ENCODE assay signal across 21 cellular contexts in the genomic region with DNA sequence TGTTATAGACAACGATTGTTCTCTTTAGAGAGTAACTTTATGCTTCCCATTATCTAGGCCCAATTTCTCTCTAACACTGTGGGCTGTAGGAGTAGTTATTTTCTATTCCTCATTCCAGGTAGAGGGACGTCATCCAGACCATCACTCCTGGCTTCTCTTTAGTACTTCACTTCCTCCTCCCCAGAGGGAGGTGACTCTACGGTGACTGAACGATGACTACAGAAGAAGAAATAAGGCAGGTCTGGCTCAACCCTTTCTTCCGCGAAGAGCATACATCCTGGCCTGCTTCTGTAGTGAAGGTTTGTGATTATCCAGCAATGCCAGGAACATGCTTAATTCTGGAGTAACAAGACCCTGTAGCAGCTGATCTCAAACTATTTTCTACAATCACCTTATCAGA. TPM values are rescaled to one million over a fixed set of nuclear protein-coding genes. Genes with fewer than 3 reads are reported as not detected.
A peak's percentile ranks its signal among the peaks of the same experiment; 100 is the strongest.
DNase-seq lines count a peak whose midpoint lies in the region; ATAC-seq, FAIRE-seq and TF ChIP-seq lines count a peak whose summit lies in the region.
"Had no signal": no experiment of that assay in that cellular context is flagged by ENCODE, and none has a peak within 500 bp of the region (broad histone marks: within the 10 kb centered on the region; RNA-seq: fewer than 3 reads in every experiment).

No MANE protein-coding gene starts in this region.

- no peaks in the 10 kb centered on the region for H3K9me3 Mint-ChIP-seq in activated CD4-positive, alpha-beta T cell treated with anti-CD3 and anti-CD28 coated beads for 36 hours (ENCODE audit: low read depth)
- no peaks in the 10 kb centered on the region for H3K9me3 Mint-ChIP-seq in endothelial cell (ENCODE audit: unreplicated experiment)
- H3K9me3 Mint-ChIP-seq: CD4-positive, alpha-beta memory T cell; GM23338; HFFc6 had no signal

- CTCF ChIA-PET in activated CD4-positive, alpha-beta T cell treated with anti-CD3 and anti-CD28 coated beads for 36 hours (lab: Charles Lee), result no interaction called here

- no peak overlapping the region for H3K27ac ChIP-seq in foreskin keratinocyte
- H3K27ac ChIP-seq: 22Rv1, A549, C4-2B had no signal

- H3K27me3 Mint-ChIP-seq in activated CD4-positive, alpha-beta T cell treated with anti-CD3 and anti-CD28 coated beads for 36 hours, result no peaks in the 10 kb centered on the region
- no peaks in the 10 kb centered on the region for H3K27me3 Mint-ChIP-seq in endothelial cell (ENCODE audit: unreplicated experiment)
- H3K27me3 Mint-ChIP-seq: CD4-positive, alpha-beta memory T cell had no signal

- FAIRE-seq in H54 (lab: Jason Lieb, UNC), result no peak
- FAIRE-seq: A549, HepG2 had no signal

- TF ChIP-seq CTCF in endothelial cell (IDR thresholded peaks at IDR 0.05; ENCODE audit: unreplicated experiment), result no peak
- TF ChIP-seq CTCF in foreskin keratinocyte (conservative IDR thresholded peaks at IDR 0.05), result no peak

- ATAC-seq in activated CD4-positive, alpha-beta T cell treated with anti-CD3 and anti-CD28 coated beads for 36 hours, result no peak
- ATAC-seq in foreskin keratinocyte, result peak; percentile 75
- ATAC-seq: A549, GM23338, HCT116, HepG2 had no signal

- H3K27ac Mint-ChIP-seq in activated CD4-positive, alpha-beta T cell treated with anti-CD3 and anti-CD28 coated beads for 36 hours, result peak overlapping the region; percentile 20
- H3K27ac Mint-ChIP-seq in endothelial cell (ENCODE audit: unreplicated experiment), result no peak overlapping the region
- H3K27ac Mint-ChIP-seq: GM23338, HFFc6 had no signal

- no peaks in the 10 kb centered on the region for H3K27me3 ChIP-seq in foreskin keratinocyte

- H3K4me3 Mint-ChIP-seq in activated CD4-positive, alpha-beta T cell treated with anti-CD3 and anti-CD28 coated beads for 36 hours, result no peak overlapping the region
- peak overlapping the region; percentile 56 for H3K4me3 Mint-ChIP-seq in endothelial cell (ENCODE audit: unreplicated experiment)
- H3K4me3 Mint-ChIP-seq: CD4-positive, alpha-beta memory T cell; GM23338; HFFc6 had no signal

- POLR2A ChIA-PET in activated CD4-positive, alpha-beta T cell treated with anti-CD3 and anti-CD28 coated beads for 36 hours (lab: Charles Lee), result no interaction called here

- no peaks in the 10 kb centered on the region for H3K4me1 ChIP-seq in foreskin keratinocyte
- H3K4me1 ChIP-seq: A549 had no signal

- peaks cover 25% of the 10 kb centered on the region for H3K36me3 Mint-ChIP-seq in activated CD4-positive, alpha-beta T cell treated with anti-CD3 and anti-CD28 coated beads for 36 hours (ENCODE audit: low read depth)
- peaks cover 8% of the 10 kb centered on the region for H3K36me3 Mint-ChIP-seq in endothelial cell (ENCODE audit: low read depth, unreplicated experiment)

- intact Hi-C loops in activated CD4-positive, alpha-beta T cell treated with anti-CD3 and anti-CD28 coated beads for 36 hours (cut with DNase I, micrococcal nuclease), result no loop called here

- DNase-seq in activated CD4-positive, alpha-beta T cell treated with anti-CD3 and anti-CD28 coated beads for 36 hours, result no peak
- DNase-seq in activated CD4-positive, alpha-beta T cell treated with anti-CD3 and anti-CD28 coated beads, Interleukin-2, amount 50 U/mL, for 4 hours, result no peak
- DNase-seq in endothelial cell (ENCODE audit: low spot score), result no peak
- DNase-seq in foreskin keratinocyte, result no peak
- DNase-seq in H54 (ENCODE audit: insufficient read length, low spot score), result no peak
- no peak for DNase-seq in NCI-H2029 treated with DMSO at 0.1 percent for 48 hours (lab: John Stamatoyannopoulos, UW)
- no peak for DNase-seq in HuH-7.5 (ENCODE audit: low spot score)
- DNase-seq in stimulated activated CD4-positive, alpha-beta T cell treated with anti-CD3 and anti-CD28 coated beads, Interleukin-2, amount 100 ng/mL, for 24 hours, result no peak
- DNase-seq: AML-193; CD4-positive, alpha-beta memory T cell; DMS153; DMS79; GDM1; H7; HFFc6 had no signal

- H3K4me1 Mint-ChIP-seq in activated CD4-positive, alpha-beta T cell treated with anti-CD3 and anti-CD28 coated beads for 36 hours, result peaks cover 12% of the 10 kb centered on the region
- H3K4me1 Mint-ChIP-seq in endothelial cell (ENCODE audit: unreplicated experiment), result no peaks in the 10 kb centered on the region
- H3K4me1 Mint-ChIP-seq: CD4-positive, alpha-beta memory T cell; GM23338 had no signal

- TF ChIP-seq POLR2A in H54 (IDR thresholded peaks at IDR 0.05; ENCODE audit: low read depth, low read length), result no peak

RNA-seq across cellular contexts. Expression of a gene that starts 50.8 kb away (rescaled TPM):
- total RNA-seq in activated CD4-positive, alpha-beta T cell treated with anti-CD3 and anti-CD28 coated beads for 36 hours, result 10 to 100 TPM; 36.1 to 51.1 TPM
- total RNA-seq in endothelial cell (ENCODE audit: unreplicated experiment) (145 TPM), foreskin keratinocyte (169 and 193 TPM in 2 replicates)
- 34.6 and 53.3 TPM in 2 replicates for polyA plus RNA-seq in foreskin keratinocyte
